ENCODE assay signal across 22 cellular contexts in the genomic region with DNA sequence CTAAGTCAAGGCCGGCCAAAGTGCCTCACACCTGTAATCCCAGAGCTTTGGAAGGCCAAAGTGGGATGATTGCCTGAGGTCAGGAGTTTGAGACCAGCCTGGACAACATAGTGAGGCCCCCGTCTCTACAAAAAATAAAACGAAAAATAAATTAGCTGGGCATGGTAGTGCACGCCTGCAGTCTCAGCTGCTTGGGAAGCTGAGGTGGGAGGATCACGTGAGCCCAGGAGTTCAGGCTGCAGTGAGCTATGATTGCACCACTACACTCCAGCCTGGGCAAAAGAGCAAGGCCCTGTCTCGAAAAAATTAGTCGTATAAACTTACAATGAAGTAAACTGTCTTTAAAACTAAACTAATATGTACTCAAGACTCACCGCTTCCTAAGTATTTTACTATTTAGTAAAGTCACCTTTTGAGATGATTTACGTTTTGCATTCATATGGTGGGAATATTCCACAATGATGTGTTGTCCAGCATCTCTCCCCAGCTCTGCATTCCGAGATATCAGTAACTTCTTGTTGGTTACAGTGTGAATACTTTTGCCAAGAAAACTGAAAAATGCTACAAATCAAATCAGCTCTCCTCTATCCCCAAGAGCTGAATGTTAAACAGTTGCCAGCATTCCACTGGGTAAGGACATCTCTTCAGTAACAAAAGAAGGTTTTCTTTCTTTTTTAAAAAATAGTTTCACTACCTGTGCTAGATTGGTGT.
"Had no signal": no experiment of that assay in that cellular context is flagged by ENCODE, and none has a peak within 500 bp of the region (broad histone marks: within the 10 kb centered on the region; RNA-seq: fewer than 3 reads in every experiment).

No MANE protein-coding gene starts in this region.

- ATAC-seq: activated T-cell treated with anti-CD3 and anti-CD28 coated beads, Interleukin-2, amount 50 U/mL, for 4 hours; body of pancreas; mucosa of descending colon; stimulated activated naive B cell treated with anti-CD40 and anti-IgM and Interleukin-4, amounts not matched to agents 10 μg/mL and 1 μg/mL and 100 μg/mL, for 72 hours had no signal

- H3K27ac Mint-ChIP-seq: activated naive CD4-positive, alpha-beta T cell treated with anti-CD3 and anti-CD28 coated beads for 36 hours; activated naive CD8-positive, alpha-beta T cell treated with anti-CD3 and anti-CD28 coated beads, Interleukin-2, amount 10 ng/mL, durations not matched to agents 7 days and 5 days; memory B cell; stimulated activated naive B cell treated with anti-CD40 and anti-IgM and Interleukin-4, amounts not matched to agents 10 μg/mL and 1 μg/mL and 100 μg/mL, for 72 hours had no signal

- DNase-seq: activated CD4-positive, alpha-beta T cell treated with anti-CD3 and anti-CD28 coated beads, Interleukin-2, amount 50 U/mL, for 4 hours; activated CD8-positive, alpha-beta memory T cell treated with anti-CD3 and anti-CD28 coated beads for 24 hours; activated CD8-positive, alpha-beta memory T cell treated with anti-CD3 and anti-CD28 coated beads, Interleukin-2, amount 50 U/mL, for 48 hours; activated naive CD4-positive, alpha-beta T cell treated with anti-CD3 and anti-CD28 coated beads for 36 hours; activated naive CD8-positive, alpha-beta T cell treated with anti-CD3 and anti-CD28 coated beads, Interleukin-2, amount 10 ng/mL, durations not matched to agents 7 days and 5 days; activated T-cell treated with anti-CD3 and anti-CD28 coated beads, Interleukin-2, amount 50 U/mL, for 4 hours; body of pancreas; hypothalamus; left cardiac atrium; mucosa of descending colon; occipital lobe; stimulated activated CD4-positive, alpha-beta T cell treated with anti-CD3 and anti-CD28 coated beads, Interleukin-2, amount 100 ng/mL, for 48 hours; stimulated activated CD8-positive, alpha-beta memory T cell treated with anti-CD3 and anti-CD28 coated beads, Interleukin-4, amount 100 ng/mL, for 48 hours; stimulated activated naive B cell treated with anti-CD40 and anti-IgM and Interleukin-4, amounts not matched to agents 10 μg/mL and 1 μg/mL and 100 μg/mL, for 72 hours; T-helper 1 cell had no signal

- H3K4me1 ChIP-seq: body of pancreas, vagina had no signal

- FAIRE-seq: endometrium, frontal cortex, islet of Langerhans, TTC549 had no signal

- H3K27me3 ChIP-seq: body of pancreas, cardiac muscle cell, vagina had no signal

- H3K27ac ChIP-seq: body of pancreas, cardiac muscle cell, vagina had no signal

- H3K9me3 ChIP-seq: body of pancreas, mucosa of descending colon, vagina had no signal

- H3K4me3 Mint-ChIP-seq: activated naive CD4-positive, alpha-beta T cell treated with anti-CD3 and anti-CD28 coated beads for 36 hours; activated naive CD8-positive, alpha-beta T cell treated with anti-CD3 and anti-CD28 coated beads, Interleukin-2, amount 10 ng/mL, durations not matched to agents 7 days and 5 days; activated T-cell treated with anti-CD3 and anti-CD28 coated beads, Interleukin-2, amount 50 U/mL, for 4 hours; memory B cell; stimulated activated naive B cell treated with anti-CD40 and anti-IgM and Interleukin-4, amounts not matched to agents 10 μg/mL and 1 μg/mL and 100 μg/mL, for 72 hours had no signal

- H3K4me3 ChIP-seq: body of pancreas, cardiac muscle cell, mucosa of descending colon, vagina had no signal

- H3K36me3 ChIP-seq: cardiac muscle cell, vagina had no signal
